ENCODE assay signal across 32 cellular contexts in the genomic region with DNA sequence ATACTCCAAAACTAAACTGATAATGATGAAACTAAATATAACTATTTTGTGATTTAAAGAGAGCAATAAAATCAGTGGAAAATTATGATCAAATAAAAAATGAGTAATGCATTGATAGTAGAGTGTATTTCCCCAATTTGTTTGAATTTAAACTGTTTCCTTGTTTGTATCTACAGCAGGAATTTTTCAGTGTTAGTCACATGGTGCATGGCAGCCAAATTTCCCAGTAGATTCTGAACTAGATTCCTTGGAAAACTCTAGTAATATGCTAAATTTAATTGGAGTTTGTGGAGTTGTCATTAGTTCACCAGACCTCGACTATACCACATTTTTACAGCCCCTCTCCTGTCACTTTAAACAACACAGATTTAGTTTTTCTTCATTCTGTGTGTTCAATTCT.
"Had no signal": no experiment of that assay in that cellular context is flagged by ENCODE, and none has a peak within 500 bp of the region (broad histone marks: within the 10 kb centered on the region; RNA-seq: fewer than 3 reads in every experiment).

No MANE protein-coding gene starts in this region.

- H3K27me3 Mint-ChIP-seq: activated CD4-positive, alpha-beta memory T cell treated with anti-CD3 and anti-CD28 coated beads for 36 hours; activated naive CD4-positive, alpha-beta T cell treated with anti-CD3 and anti-CD28 coated beads, Interleukin-2, amount 10 ng/mL, durations not matched to agents 7 days and 5 days; activated naive CD8-positive, alpha-beta T cell treated with anti-CD3 and anti-CD28 coated beads, Interleukin-2, amount 10 ng/mL, durations not matched to agents 7 days and 5 days; naive B cell; stimulated activated memory B cell treated with anti-CD40 and anti-IgM and Interleukin-4, amounts not matched to agents 10 μg/mL and 1 μg/mL and 100 μg/mL, for 72 hours; stimulated activated naive CD8-positive, alpha-beta T cell treated with anti-CD3 and anti-CD28 coated beads, Interleukin-15, amount 100 ng/mL, for 72 hours; type B pancreatic cell had no signal

- H3K27ac Mint-ChIP-seq: activated CD4-positive, alpha-beta memory T cell treated with anti-CD3 and anti-CD28 coated beads for 36 hours; activated CD4-positive, alpha-beta T cell treated with anti-CD3 and anti-CD28 coated beads, Interleukin-2, amount 10 ng/mL, durations not matched to agents 24 days and 14 days; activated naive CD4-positive, alpha-beta T cell treated with anti-CD3 and anti-CD28 coated beads, Interleukin-2, amount 10 ng/mL, durations not matched to agents 7 days and 5 days; activated naive CD8-positive, alpha-beta T cell treated with anti-CD3 and anti-CD28 coated beads, Interleukin-2, amount 10 ng/mL, durations not matched to agents 7 days and 5 days; activated T-helper 1 cell treated with anti-CD3 and anti-CD28 coated beads, Interleukin-12 subunit alpha, Interleukin-12 subunit beta, Interleukin-2, Interleukin-4 antibody, amounts not matched to agents 30 ng/mL and 10 ng/mL and 1 ng/mL, durations not matched to agents 14 hours and 24 hours and 36 hours; endodermal cell; mesothelial cell of epicardium; naive B cell; stimulated activated memory B cell treated with anti-CD40 and anti-IgM and Interleukin-4, amounts not matched to agents 10 μg/mL and 1 μg/mL and 100 μg/mL, for 72 hours; stimulated activated naive CD8-positive, alpha-beta T cell treated with anti-CD3 and anti-CD28 coated beads, Interleukin-15, amount 100 ng/mL, for 72 hours; T-helper 1 cell treated with Interleukin-12 subunit alpha and Interleukin-12 subunit beta and Interleukin-4 antibody, amounts not matched to agents 30 μg/mL and 1 μg/mL, for 36 hours; type B pancreatic cell had no signal

- H3K4me3 Mint-ChIP-seq: activated CD4-positive, alpha-beta memory T cell treated with anti-CD3 and anti-CD28 coated beads for 36 hours; activated CD4-positive, alpha-beta T cell treated with anti-CD3 and anti-CD28 coated beads, Interleukin-2, amount 10 ng/mL, durations not matched to agents 24 days and 14 days; activated naive CD4-positive, alpha-beta T cell treated with anti-CD3 and anti-CD28 coated beads, Interleukin-2, amount 10 ng/mL, durations not matched to agents 7 days and 5 days; activated naive CD8-positive, alpha-beta T cell treated with anti-CD3 and anti-CD28 coated beads, Interleukin-2, amount 10 ng/mL, durations not matched to agents 7 days and 5 days; activated T-helper 1 cell treated with anti-CD3 and anti-CD28 coated beads, Interleukin-12 subunit alpha, Interleukin-12 subunit beta, Interleukin-2, Interleukin-4 antibody, amounts not matched to agents 30 ng/mL and 10 ng/mL and 1 ng/mL, durations not matched to agents 14 hours and 24 hours and 36 hours; endodermal cell; mesothelial cell of epicardium; naive B cell; nephron progenitor cell; stimulated activated memory B cell treated with anti-CD40 and anti-IgM and Interleukin-4, amounts not matched to agents 10 μg/mL and 1 μg/mL and 100 μg/mL, for 72 hours; stimulated activated naive CD8-positive, alpha-beta T cell treated with anti-CD3 and anti-CD28 coated beads, Interleukin-15, amount 100 ng/mL, for 72 hours; T-helper 1 cell treated with Interleukin-12 subunit alpha and Interleukin-12 subunit beta and Interleukin-4 antibody, amounts not matched to agents 30 μg/mL and 1 μg/mL, for 36 hours; type B pancreatic cell had no signal

- H3K4me1 ChIP-seq: ascending aorta, prostate gland, uterus had no signal

- H3K27ac ChIP-seq: ascending aorta, brain microvascular endothelial cell, neutrophil, ovary, prostate gland, uterus, WERI-Rb-1 had no signal

- H3K9me3 Mint-ChIP-seq: type B pancreatic cell had no signal

- DNase-seq: activated CD4-positive, alpha-beta memory T cell treated with anti-CD3 and anti-CD28 coated beads for 36 hours; activated CD4-positive, alpha-beta T cell treated with anti-CD3 and anti-CD28 coated beads, Interleukin-2, amount 10 ng/mL, durations not matched to agents 24 days and 14 days; activated CD8-positive, alpha-beta memory T cell treated with anti-CD3 and anti-CD28 coated beads, Interleukin-2, amount 50 U/mL, for 4 hours; activated gamma-delta T cell; activated naive CD4-positive, alpha-beta T cell treated with anti-CD3 and anti-CD28 coated beads, Interleukin-2, amount 10 ng/mL, durations not matched to agents 7 days and 5 days; activated naive CD8-positive, alpha-beta T cell treated with anti-CD3 and anti-CD28 coated beads, Interleukin-2, amount 10 ng/mL, durations not matched to agents 7 days and 5 days; activated T-cell treated with anti-CD3 and anti-CD28 coated beads, Interleukin-2, amount 50 U/mL, for 1 hour; brain microvascular endothelial cell; cortex of kidney; endodermal cell; islet precursor cell; left colon; naive B cell; nephron progenitor cell; ovary; stimulated activated CD4-positive, alpha-beta T cell treated with anti-CD3 and anti-CD28 coated beads, Interleukin-1b, Interleukin-23, amount 100 ng/mL, for 48 hours; stimulated activated CD4-positive, alpha-beta T cell treated with anti-CD3 and anti-CD28 coated beads, Interleukin-4, amount 100 ng/mL, for 4 hours; stimulated activated CD8-positive, alpha-beta memory T cell treated with anti-CD3 and anti-CD28 coated beads, Interleukin-4, amount 100 ng/mL, for 48 hours; stimulated activated naive CD8-positive, alpha-beta T cell treated with anti-CD3 and anti-CD28 coated beads, Interleukin-15, amount 100 ng/mL, for 72 hours; substantia nigra; T-helper 9 cell; uterus; WERI-Rb-1 had no signal

- H3K4me3 ChIP-seq: ascending aorta, ovary, prostate gland, smooth muscle cell, uterus had no signal

- H3K9me3 ChIP-seq: ovary, prostate gland, uterus had no signal

- H3K27me3 ChIP-seq: ascending aorta, brain microvascular endothelial cell, neutrophil, ovary, uterus had no signal

- H3K4me1 Mint-ChIP-seq: activated CD4-positive, alpha-beta T cell treated with anti-CD3 and anti-CD28 coated beads, Interleukin-2, amount 10 ng/mL, durations not matched to agents 24 days and 14 days; activated naive CD4-positive, alpha-beta T cell treated with anti-CD3 and anti-CD28 coated beads, Interleukin-2, amount 10 ng/mL, durations not matched to agents 7 days and 5 days; activated naive CD8-positive, alpha-beta T cell treated with anti-CD3 and anti-CD28 coated beads, Interleukin-2, amount 10 ng/mL, durations not matched to agents 7 days and 5 days; mesothelial cell of epicardium; naive B cell; stimulated activated memory B cell treated with anti-CD40 and anti-IgM and Interleukin-4, amounts not matched to agents 10 μg/mL and 1 μg/mL and 100 μg/mL, for 72 hours; stimulated activated naive CD8-positive, alpha-beta T cell treated with anti-CD3 and anti-CD28 coated beads, Interleukin-15, amount 100 ng/mL, for 72 hours had no signal

- H3K36me3 ChIP-seq: ascending aorta, brain microvascular endothelial cell, neutrophil, ovary, prostate gland, uterus, WERI-Rb-1 had no signal
